6 cellular contexts compared by ENCODE assay signal in genomic region chr12:74120644-74121043, GRCh38.
"Had no signal": no experiment of that assay in that cellular context is flagged by ENCODE, and none has a peak within 500 bp of the region (broad histone marks: within the 10 kb centered on the region; RNA-seq: fewer than 3 reads in every experiment).

No MANE protein-coding gene starts in this region.

- ATAC-seq: GM23338, HepG2 had no signal

- H3K27me3 Mint-ChIP-seq: IgD-negative memory B cell had no signal

- H3K36me3 Mint-ChIP-seq: IgD-negative memory B cell had no signal

- H3K4me1 Mint-ChIP-seq: GM23338, H9, IgD-negative memory B cell had no signal

- H3K27ac ChIP-seq: HL-60 had no signal

- H3K4me3 Mint-ChIP-seq: GM23338, H9, IgD-negative memory B cell had no signal

- DNase-seq: H9, HCEC 1CT had no signal

- H3K4me3 ChIP-seq: GM23338 had no signal

- H3K27ac Mint-ChIP-seq: GM23338, H9, IgD-negative memory B cell had no signal

- H3K9me3 Mint-ChIP-seq: GM23338, H9 had no signal
